ENCODE assay signal across 15 cellular contexts in genomic region chr5:6744841-6745705, GRCh38. TPM values are rescaled to one million over a fixed set of nuclear protein-coding genes. Genes with fewer than 3 reads are reported as not detected.
DNase-seq lines count a peak whose midpoint lies in the region; ATAC-seq and TF ChIP-seq lines count a peak whose summit lies in the region.
"Had no signal": no experiment of that assay in that cellular context is flagged by ENCODE, and none has a peak within 500 bp of the region (broad histone marks: within the 10 kb centered on the region; RNA-seq: fewer than 3 reads in every experiment).

No MANE protein-coding gene starts in this region.

- H3K9me3 Mint-ChIP-seq in activated CD8-positive, alpha-beta T cell treated with anti-CD3 and anti-CD28 coated beads, Interleukin-2, amount 10 ng/mL, durations not matched to agents 7 days and 5 days (ENCODE audit: insufficient read depth), result no peaks in the 10 kb centered on the region

- no peak overlapping the region for H3K14ac ChIP-seq in mesenchymal stem cell (ENCODE audit: low read length in 2 of 2)

- 94% methylated on average over 11 of the region's 12 CpGs for WGBS in mesenchymal stem cell

- no peak overlapping the region for H3K18ac ChIP-seq in mesenchymal stem cell (ENCODE audit: low read depth in 1 of 2, low read length in 2 of 2)

- H3K79me1 ChIP-seq in mesenchymal stem cell (replicated peaks; ENCODE audit: low read length, poor library complexity, severe bottlenecking), result peaks cover 39% of the 10 kb centered on the region

- H3K27me3 ChIP-seq in mesenchymal stem cell (ENCODE audit: control insufficient read depth in 1 of 2, insufficient read depth in 1 of 2, low read length in 2 of 2), result no peaks in the 10 kb centered on the region
- H3K27me3 ChIP-seq in colonic mucosa, result no peaks in the 10 kb centered on the region
- H3K27me3 ChIP-seq: ascending aorta, esophagus muscularis mucosa, thyroid gland had no signal

- intact Hi-C loops in Right ventricle myocardium superior (cut with DNase I), result loop anchor here (5.0 kb wide), 1 partner anchor 113 kb away; the partner anchor contains the start of genes NSUN2 and SRD5A1
- intact Hi-C loops in cardiac septum (cut with DNase I), result loop anchor here (2.0 to 10.0 kb wide), 3 partner anchors 112 to 1250 kb away; partner anchors contain the start of genes MED10, NSUN2 and SRD5A1
- intact Hi-C loops in colonic mucosa (cut with DNase I), result loop anchor here (5.0 to 10.0 kb wide), 4 partner anchors 113 to 1250 kb away; partner anchors contain the start of genes MED10, NSUN2 and SRD5A1

- H3K36me3 Mint-ChIP-seq in activated CD8-positive, alpha-beta T cell treated with anti-CD3 and anti-CD28 coated beads, Interleukin-2, amount 10 ng/mL, durations not matched to agents 7 days and 5 days (ENCODE audit: low read depth), result peaks cover 59% of the 10 kb centered on the region

- H3K9ac ChIP-seq in mesenchymal stem cell (ENCODE audit: low read length) (peak overlapping the region; percentile 46), colonic mucosa (ENCODE audit: low read depth in 2 of 2, low read length in 2 of 2) (no peak overlapping the region)

- H3K27me3 Mint-ChIP-seq in activated CD8-positive, alpha-beta T cell treated with anti-CD3 and anti-CD28 coated beads, Interleukin-2, amount 10 ng/mL, durations not matched to agents 7 days and 5 days (ENCODE audit: low read depth), result no peaks in the 10 kb centered on the region

- DNase-seq in Right ventricle myocardium superior (no peak), cardiac septum (ENCODE audit: low spot score) (no peak), mesenchymal stem cell (no peak), colonic mucosa (no peak), NK-92 (lab: John Stamatoyannopoulos, UW; ENCODE audit: unreplicated experiment) (no peak), DMS153 treated with DMSO at 0.1 percent for 48 hours (lab: John Stamatoyannopoulos, UW; ENCODE audit: unreplicated experiment) (no peak), kidney tubule cell (ENCODE audit: low spot score) (no peak)
- no peak for DNase-seq in activated CD8-positive, alpha-beta T cell treated with anti-CD3 and anti-CD28 coated beads, Interleukin-2, amount 10 ng/mL, durations not matched to agents 7 days and 5 days
- DNase-seq: activated CD4-positive, CD25-positive, alpha-beta regulatory T cell treated with anti-CD3 and anti-CD28 coated beads, Interleukin-2, amount 50 U/mL, for 72 hours; activated T-cell treated with anti-CD3 and anti-CD28 coated beads, Interleukin-2, amount 50 U/mL, for 1 hour; NCI-H187 treated with DMSO at 0.1 percent for 48 hours; stimulated activated CD4-positive, alpha-beta T cell treated with anti-CD3 and anti-CD28 coated beads, Interleukin-1b, Interleukin-23, amount 100 ng/mL, for 48 hours; thyroid gland had no signal

- POLR2A ChIA-PET in activated CD8-positive, alpha-beta T cell treated with anti-CD3 and anti-CD28 coated beads, Interleukin-2, amount 10 ng/mL, durations not matched to agents 7 days and 5 days (lab: Charles Lee), result interaction anchor here (1.4 kb wide), 1 partner anchor 112 kb away, joined by 3 read pairs; the partner anchor contains the start of genes NSUN2 and SRD5A1

- H3K36me3 ChIP-seq in mesenchymal stem cell (ENCODE audit: control insufficient read depth in 1 of 2, insufficient read depth in 2 of 2, low read depth in 1 of 2, low read length in 2 of 2) (peaks cover 47 to 75% of the 10 kb centered on the region in 2 experiments), colonic mucosa (no peaks in the 10 kb centered on the region)

- no peak overlapping the region for H2BK120ac ChIP-seq in mesenchymal stem cell (ENCODE audit: low read depth, low read length)

- H3K4me2 ChIP-seq in mesenchymal stem cell (ENCODE audit: low read length, poor library complexity, severe bottlenecking), result no peak overlapping the region

- H4K91ac ChIP-seq in mesenchymal stem cell (ENCODE audit: low read length), result no peak overlapping the region

- H4K8ac ChIP-seq in mesenchymal stem cell (ENCODE audit: low read length), result no peak overlapping the region

- H3K4me3 ChIP-seq in mesenchymal stem cell (ENCODE audit: insufficient read depth in 1 of 2, low read depth in 1 of 2, low read length in 2 of 2), result no peak overlapping the region
- H3K4me3 ChIP-seq in colonic mucosa, result no peak overlapping the region
- H3K4me3 ChIP-seq: ascending aorta, esophagus muscularis mucosa, thyroid gland had no signal

- peaks cover 5% of the 10 kb centered on the region for H3K4me1 Mint-ChIP-seq in activated CD8-positive, alpha-beta T cell treated with anti-CD3 and anti-CD28 coated beads, Interleukin-2, amount 10 ng/mL, durations not matched to agents 7 days and 5 days (ENCODE audit: low read depth)

- H2BK5ac ChIP-seq in mesenchymal stem cell (ENCODE audit: low read depth, low read length, poor library complexity, severe bottlenecking), result no peak overlapping the region

- no peak overlapping the region for H2AFZ ChIP-seq in mesenchymal stem cell (ENCODE audit: low read depth, low read length)

- H3K4ac ChIP-seq in mesenchymal stem cell (ENCODE audit: low read depth in 1 of 2, low read length in 2 of 2), result no peak overlapping the region

- H3K4me1 ChIP-seq in mesenchymal stem cell (ENCODE audit: control insufficient read depth, insufficient read depth, low read depth, low read length) (peaks cover 9% of the 10 kb centered on the region), colonic mucosa (no peaks in the 10 kb centered on the region)
- H3K4me1 ChIP-seq: thyroid gland had no signal

- no peak overlapping the region for H3K27ac ChIP-seq in mesenchymal stem cell (ENCODE audit: low read length, poor library complexity, severe bottlenecking)
- no peak overlapping the region for H3K27ac ChIP-seq in colonic mucosa
- H3K27ac ChIP-seq: thyroid gland had no signal

- H3K4me3 Mint-ChIP-seq in activated CD8-positive, alpha-beta T cell treated with anti-CD3 and anti-CD28 coated beads, Interleukin-2, amount 10 ng/mL, durations not matched to agents 7 days and 5 days, result no peak overlapping the region

- peak overlapping the region; percentile 66 for H3K27ac Mint-ChIP-seq in activated CD8-positive, alpha-beta T cell treated with anti-CD3 and anti-CD28 coated beads, Interleukin-2, amount 10 ng/mL, durations not matched to agents 7 days and 5 days

- no peaks in the 10 kb centered on the region for H3K9me3 ChIP-seq in mesenchymal stem cell (ENCODE audit: control insufficient read depth, low read length)
- no peaks in the 10 kb centered on the region for H3K9me3 ChIP-seq in colonic mucosa
- H3K9me3 ChIP-seq: ascending aorta, esophagus muscularis mucosa, thyroid gland had no signal

- peak; percentile 63 for ATAC-seq in Right ventricle myocardium superior (ENCODE audit: poor library complexity)
- no peak for ATAC-seq in activated CD8-positive, alpha-beta T cell treated with anti-CD3 and anti-CD28 coated beads, Interleukin-2, amount 10 ng/mL, durations not matched to agents 7 days and 5 days

- no peak overlapping the region for H3K23ac ChIP-seq in mesenchymal stem cell (ENCODE audit: low read length in 2 of 2)

- no peak for TF ChIP-seq CTCF in colonic mucosa (IDR thresholded peaks at IDR 0.05)

- no peak overlapping the region for H2AK5ac ChIP-seq in mesenchymal stem cell (ENCODE audit: low read length, severe bottlenecking)

- CTCF ChIA-PET in activated CD8-positive, alpha-beta T cell treated with anti-CD3 and anti-CD28 coated beads, Interleukin-2, amount 10 ng/mL, durations not matched to agents 7 days and 5 days (lab: Charles Lee), result interaction anchor here (0.7 to 2.1 kb wide), 18 partner anchors 9 to 146 kb away, joined by 3 to 9 read pairs (median 5); partner anchors contain the start of genes NSUN2 and SRD5A1

- no peak overlapping the region for H2BK12ac ChIP-seq in mesenchymal stem cell (ENCODE audit: low read length in 2 of 2)

- no peak overlapping the region for H2BK15ac ChIP-seq in mesenchymal stem cell (ENCODE audit: low read depth, poor library complexity, severe bottlenecking)

RNA-seq across cellular contexts. Expression of gene TENT4A, which starts 31.8 kb away (rescaled TPM):
- total RNA-seq in Right ventricle myocardium superior (10.8 TPM), cardiac septum (18.4 TPM), colonic mucosa (10 to 100 TPM; 17.1 to 21.9 TPM)
- 10 to 100 TPM; 43.1 to 45.5 TPM for total RNA-seq in activated CD8-positive, alpha-beta T cell treated with anti-CD3 and anti-CD28 coated beads, Interleukin-2, amount 10 ng/mL, durations not matched to agents 7 days and 5 days
- 18.7 TPM for polyA plus RNA-seq in mesenchymal stem cell (2013, experiment 1 of 2)
- 19.1 TPM for polyA plus RNA-seq in mesenchymal stem cell (2013, experiment 2 of 2)
